ENCODE assay signal across 9 cellular contexts in the genomic region with DNA sequence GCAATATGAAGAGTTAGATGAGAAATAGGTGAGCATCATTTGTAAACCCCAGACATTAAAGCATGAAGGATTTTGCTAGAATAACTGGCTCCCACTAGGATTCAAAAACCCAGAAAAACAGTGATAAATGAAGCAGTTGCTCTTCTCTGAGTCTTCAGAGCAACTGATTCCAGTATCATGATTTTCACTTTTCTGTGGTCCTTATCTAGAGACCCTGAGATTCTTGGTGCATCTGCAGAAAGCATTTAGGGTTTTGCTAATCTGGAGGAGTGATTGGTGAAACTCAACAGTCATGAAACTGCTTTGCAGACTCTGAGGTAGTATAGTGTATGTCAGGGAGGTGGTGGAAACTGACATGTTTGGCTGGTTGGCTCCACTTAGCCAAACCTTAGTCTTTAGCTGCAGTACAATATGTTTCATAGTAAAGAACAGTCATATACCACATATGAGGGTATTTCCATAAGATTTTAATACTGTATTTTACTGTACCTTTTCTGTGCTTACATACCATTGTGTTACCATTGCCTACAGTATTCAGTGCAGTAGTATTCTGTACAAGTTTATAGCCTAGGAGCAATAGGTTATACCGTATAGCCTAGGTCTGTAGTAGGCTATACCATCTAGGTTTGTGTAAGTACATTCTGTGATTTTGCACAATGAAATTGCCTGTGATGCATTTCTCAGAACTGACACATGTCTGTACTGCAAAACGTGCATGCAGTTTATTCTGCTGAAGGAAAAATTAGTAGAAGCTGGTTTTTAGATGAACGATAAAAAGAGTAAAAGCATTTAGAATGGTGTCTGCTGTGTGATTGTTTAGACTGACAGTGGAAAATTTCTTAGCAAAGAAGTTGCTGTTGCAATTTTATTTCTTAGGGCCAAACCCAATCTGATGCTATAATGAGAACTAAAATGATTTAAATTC. TPM values are rescaled to one million over a fixed set of nuclear protein-coding genes. Genes with fewer than 3 reads are reported as not detected.
A peak's percentile ranks its signal among the peaks of the same experiment; 100 is the strongest.
DNase-seq lines count a peak whose midpoint lies in the region; ATAC-seq, FAIRE-seq and TF ChIP-seq lines count a peak whose summit lies in the region.
"Had no signal": no experiment of that assay in that cellular context is flagged by ENCODE, and none has a peak within 500 bp of the region (broad histone marks: within the 10 kb centered on the region; RNA-seq: fewer than 3 reads in every experiment).

No MANE protein-coding gene starts in this region.

- H3K27ac ChIP-seq in HEK293 (ENCODE audit: extremely low read depth, low read depth, low read length) (no peak overlapping the region), neutrophil (peak overlapping the region; percentile 33)
- H3K27ac ChIP-seq: ovary had no signal

- no peaks in the 10 kb centered on the region for H3K9me3 ChIP-seq in HEK293 (ENCODE audit: control insufficient read depth, insufficient read depth, low read depth, low read length)
- H3K9me3 ChIP-seq in neutrophil: no peaks in the 10 kb centered on the region
- H3K9me3 ChIP-seq: ovary had no signal

- POLR2A ChIA-PET in HEK293 (lab: Yijun Ruan, JAX): interaction anchor here (0.5 kb wide), 1 partner anchor 84 kb away, joined by 6 read pairs; no protein-coding TSS in a partner anchor

- peak; percentile 46 for ATAC-seq in GM18870 (IDR thresholded peaks at IDR 0.05; ENCODE audit: unreplicated experiment)
- ATAC-seq in left cardiac atrium: no peak

- H3K27me3 ChIP-seq in neutrophil: no peaks in the 10 kb centered on the region
- H3K27me3 ChIP-seq: ovary had no signal

- TF ChIP-seq CTCF in HEK293 (tag by site-specific recombination; IDR thresholded peaks at IDR 0.05) (no peak), neutrophil (IDR thresholded peaks at IDR 0.05) (no peak)

- FAIRE-seq in TTC549 (lab: Jason Lieb, UNC): peak; percentile 56

- DNase-seq in DMS153 treated with DMSO at 0.1 percent for 48 hours (lab: John Stamatoyannopoulos, UW; ENCODE audit: unreplicated experiment) (no peak), NCI-H510A (lab: John Stamatoyannopoulos, UW) (no peak), left cardiac atrium (no peak)
- DNase-seq: cerebellar nuclear complex, ovary had no signal

- intact Hi-C loops in left cardiac atrium (cut with DNase I): no loop called here

- H3K36me3 ChIP-seq in HEK293 (ENCODE audit: control insufficient read depth in 2 of 2, insufficient read depth in 1 of 2, low read length in 2 of 2) (no peaks in the 10 kb centered on the region; a peak in 1 of 3 replicates), neutrophil (no peaks in the 10 kb centered on the region)
- H3K36me3 ChIP-seq: ovary had no signal

- peaks cover 19% of the 10 kb centered on the region for H3K4me1 ChIP-seq in HEK293 (ENCODE audit: control insufficient read depth, insufficient read depth, low read length)
- peaks cover 54 to 72% of the 10 kb centered on the region in 2 experiments for H3K4me1 ChIP-seq in neutrophil (ENCODE audit: control insufficient read depth in 1 of 2, insufficient read depth in 1 of 2, low read depth in 1 of 2, low read length in 1 of 2)

- no peak overlapping the region for H3K4me3 ChIP-seq in HEK293 (ENCODE audit: low read depth, low read length)
- no peak overlapping the region for H3K4me3 ChIP-seq in neutrophil (ENCODE audit: low read depth in 1 of 2, low read length in 1 of 2)
- H3K4me3 ChIP-seq: ovary had no signal

- CTCF ChIA-PET in HEK293 (lab: Yijun Ruan, JAX): interaction anchor here (4.7 kb wide), 1 partner anchor 97 kb away, joined by 52 read pairs; no protein-coding TSS in a partner anchor

TF ChIP-seq in HEK293, 187 proteins besides CTCF, POLR2A, EP300 and RAD21:
- TF ChIP-seq, protein P1, sequence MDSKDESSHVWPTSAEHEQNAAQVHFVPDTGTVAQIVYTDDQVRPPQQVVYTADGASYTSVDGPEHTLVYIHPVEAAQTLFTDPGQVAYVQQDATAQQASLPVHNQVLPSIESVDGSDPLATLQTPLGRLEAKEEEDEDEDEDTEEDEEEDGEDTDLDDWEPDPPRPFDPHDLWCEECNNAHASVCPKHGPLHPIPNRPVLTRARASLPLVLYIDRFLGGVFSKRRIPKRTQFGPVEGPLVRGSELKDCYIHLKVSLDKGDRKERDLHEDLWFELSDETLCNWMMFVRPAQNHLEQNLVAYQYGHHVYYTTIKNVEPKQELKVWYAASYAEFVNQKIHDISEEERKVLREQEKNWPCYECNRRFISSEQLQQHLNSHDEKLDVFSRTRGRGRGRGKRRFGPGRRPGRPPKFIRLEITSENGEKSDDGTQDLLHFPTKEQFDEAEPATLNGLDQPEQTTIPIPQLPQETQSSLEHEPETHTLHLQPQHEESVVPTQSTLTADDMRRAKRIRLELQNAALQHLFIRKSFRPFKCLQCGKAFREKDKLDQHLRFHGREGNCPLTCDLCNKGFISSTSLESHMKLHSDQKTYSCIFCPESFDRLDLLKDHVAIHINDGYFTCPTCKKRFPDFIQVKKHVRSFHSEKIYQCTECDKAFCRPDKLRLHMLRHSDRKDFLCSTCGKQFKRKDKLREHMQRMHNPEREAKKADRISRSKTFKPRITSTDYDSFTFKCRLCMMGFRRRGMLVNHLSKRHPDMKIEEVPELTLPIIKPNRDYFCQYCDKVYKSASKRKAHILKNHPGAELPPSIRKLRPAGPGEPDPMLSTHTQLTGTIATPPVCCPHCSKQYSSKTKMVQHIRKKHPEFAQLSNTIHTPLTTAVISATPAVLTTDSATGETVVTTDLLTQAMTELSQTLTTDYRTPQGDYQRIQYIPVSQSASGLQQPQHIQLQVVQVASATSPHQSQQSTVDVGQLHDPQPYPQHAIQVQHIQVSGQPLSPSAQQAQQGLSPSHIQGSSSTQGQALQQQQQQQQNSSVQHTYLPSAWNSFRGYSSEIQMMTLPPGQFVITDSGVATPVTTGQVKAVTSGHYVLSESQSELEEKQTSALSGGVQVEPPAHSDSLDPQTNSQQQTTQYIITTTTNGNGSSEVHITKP (tag by site-specific recombination; IDR thresholded peaks at IDR 0.05): peak; percentile 37; the same call in 1 of the 2 replicates
- no peak for TF ChIP-seq ZNF501 (tag by site-specific recombination; IDR thresholded peaks at IDR 0.05)
- no peak for TF ChIP-seq ZBTB48 (tag by site-specific recombination; IDR thresholded peaks at IDR 0.05)
- TF ChIP-seq, protein P2, sequence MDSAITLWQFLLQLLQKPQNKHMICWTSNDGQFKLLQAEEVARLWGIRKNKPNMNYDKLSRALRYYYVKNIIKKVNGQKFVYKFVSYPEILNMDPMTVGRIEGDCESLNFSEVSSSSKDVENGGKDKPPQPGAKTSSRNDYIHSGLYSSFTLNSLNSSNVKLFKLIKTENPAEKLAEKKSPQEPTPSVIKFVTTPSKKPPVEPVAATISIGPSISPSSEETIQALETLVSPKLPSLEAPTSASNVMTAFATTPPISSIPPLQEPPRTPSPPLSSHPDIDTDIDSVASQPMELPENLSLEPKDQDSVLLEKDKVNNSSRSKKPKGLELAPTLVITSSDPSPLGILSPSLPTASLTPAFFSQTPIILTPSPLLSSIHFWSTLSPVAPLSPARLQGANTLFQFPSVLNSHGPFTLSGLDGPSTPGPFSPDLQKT (IDR thresholded peaks at IDR 0.05; ENCODE audit: borderline replicate concordance, low read depth, low read length): no peak
- no peak for TF ChIP-seq INSM2 (tag by site-specific recombination; IDR thresholded peaks at IDR 0.05)
- TF ChIP-seq ZBTB21 (tag by site-specific recombination; IDR thresholded peaks at IDR 0.05): no peak

RNA-seq across cellular contexts. Expression of gene EML4, which starts 23.8 kb away (rescaled TPM):
- total RNA-seq in left cardiac atrium: 10 to 100 TPM in 1 of 2 donors, 1 to 10 TPM in 1; 8.5 to 12.4 TPM
